15 cellular contexts compared by ENCODE assay signal in genomic region chr9:96603305-96604004, GRCh38. TPM values are rescaled to one million over a fixed set of nuclear protein-coding genes. Genes with fewer than 3 reads are reported as not detected.
DNase-seq lines count a peak whose midpoint lies in the region; ATAC-seq and TF ChIP-seq lines count a peak whose summit lies in the region.
"Had no signal": no experiment of that assay in that cellular context is flagged by ENCODE, and none has a peak within 500 bp of the region (broad histone marks: within the 10 kb centered on the region; RNA-seq: fewer than 3 reads in every experiment).

No MANE protein-coding gene starts in this region.

- TF ChIP-seq CTCF in astrocyte of the spinal cord (IDR thresholded peaks at IDR 0.05; ENCODE audit: low read depth, low read length) (no peak), left ventricle myocardium inferior (IDR thresholded peaks at IDR 0.05; ENCODE audit: borderline replicate concordance) (no peak), retinal pigment epithelial cell (conservative IDR thresholded peaks at IDR 0.05; ENCODE audit: low read depth, low read length) (no peak), mucosa of descending colon (IDR thresholded peaks at IDR 0.05) (no peak)

- intact Hi-C loops in left ventricle myocardium inferior (cut with micrococcal nuclease): no loop called here
- intact Hi-C loops in mucosa of descending colon (cut with DNase I, micrococcal nuclease): no loop called here

- in situ Hi-C loops in astrocyte of the spinal cord (cut with HindIII; ENCODE audit: low sequenced_read_pairs): no loop called here

- H3K4me3 ChIP-seq in astrocyte of the spinal cord (ENCODE audit: low read depth, low read length): no peak overlapping the region
- H3K4me3 ChIP-seq in left ventricle myocardium inferior: peak overlapping the region; percentile 33
- peak overlapping the region; percentile 26 for H3K4me3 ChIP-seq in retinal pigment epithelial cell (ENCODE audit: low read length)
- no peak overlapping the region for H3K4me3 ChIP-seq in mucosa of descending colon
- H3K4me3 ChIP-seq: SK-N-MC had no signal

- no peaks in the 10 kb centered on the region for H3K9me3 ChIP-seq in left ventricle myocardium inferior (replicated peaks)
- no peaks in the 10 kb centered on the region for H3K9me3 ChIP-seq in mucosa of descending colon

- peaks cover 40% of the 10 kb centered on the region for H3K4me1 ChIP-seq in left ventricle myocardium inferior
- H3K4me1 ChIP-seq in mucosa of descending colon (ENCODE audit: low read depth): no peaks in the 10 kb centered on the region

- peak overlapping the region; percentile 74 for H3K27ac ChIP-seq in left ventricle myocardium inferior (replicated peaks)
- H3K27ac ChIP-seq: SK-N-MC had no signal

- no peaks in the 10 kb centered on the region for H3K36me3 ChIP-seq in left ventricle myocardium inferior
- no peaks in the 10 kb centered on the region for H3K36me3 ChIP-seq in mucosa of descending colon (ENCODE audit: low read depth)

- H3K27me3 ChIP-seq in left ventricle myocardium inferior (ENCODE audit: low read depth): no peaks in the 10 kb centered on the region
- H3K27me3 ChIP-seq: dorsolateral prefrontal cortex had no signal

- no peak; the same call in 2 of the 3 replicates for ATAC-seq in SK-N-SH treated with all-trans-retinoic acid at 6 μM for 48 hours
- ATAC-seq in mucosa of descending colon: no peak
- ATAC-seq: activated CD8-positive, alpha-beta T cell treated with anti-CD3 and anti-CD28 coated beads, Interleukin-2, amount 10 ng/mL, durations not matched to agents 7 days and 5 days; activated T-helper 17 cell treated with anti-CD3 and anti-CD28 coated beads, Interleukin-2, amount 50 U/mL, for 72 hours; stimulated activated effector memory CD8-positive, alpha-beta T cell treated with anti-CD3 and anti-CD28 coated beads, Interleukin-12 subunit alpha, Interleukin-12 subunit beta, amount 100 ng/mL, for 72 hours had no signal

- DNase-seq in AG20443 (ENCODE audit: low spot score): peak; percentile 34
- DNase-seq in astrocyte of the spinal cord (ENCODE audit: low read depth, low spot score): peak; percentile 38
- DNase-seq in left ventricle myocardium inferior: no peak
- DNase-seq in retinal pigment epithelial cell (ENCODE audit: low read depth): peak; percentile 76
- no peak for DNase-seq in mucosa of descending colon
- DNase-seq in RPMI8226: no peak
- no peak for DNase-seq in NCI-H2227 treated with DMSO at 0.1 percent for 48 hours (lab: John Stamatoyannopoulos, UW)
- DNase-seq: activated CD8-positive, alpha-beta T cell treated with anti-CD3 and anti-CD28 coated beads, Interleukin-2, amount 10 ng/mL, durations not matched to agents 7 days and 5 days; dorsolateral prefrontal cortex; GF-D8; immature natural killer cell had no signal

TF ChIP-seq in SK-N-SH treated with all-trans-retinoic acid at 6 μM for 48 hours, 23 proteins besides CTCF, POLR2A, EP300 and RAD21:
- TF ChIP-seq PATZ1 (CRISPR knock-in tag; IDR thresholded peaks at IDR 0.05; ENCODE audit: borderline replicate concordance): no peak
- TF ChIP-seq TSHZ2 (CRISPR knock-in tag; IDR thresholded peaks at IDR 0.05): no peak
- TF ChIP-seq ESRRG (CRISPR knock-in tag; IDR thresholded peaks at IDR 0.05): no peak
- no peak for TF ChIP-seq CREB5 (CRISPR knock-in tag; IDR thresholded peaks at IDR 0.05; ENCODE audit: low read depth)
TF ChIP-seq in SK-N-SH treated with all-trans-retinoic acid at 6 μM for 48 hours: peak in this region for 0.

RNA-seq across cellular contexts. Expression of gene CDC14B, which starts 16.2 kb away (rescaled TPM):
- 26.4 TPM for total RNA-seq in left ventricle myocardium inferior
- 10 to 100 TPM; 14.2 to 21.2 (median 16.2) TPM for total RNA-seq in mucosa of descending colon

RNA-seq across cellular contexts. Expression of gene PRXL2C, which starts 51.7 kb away (rescaled TPM):
- total RNA-seq in left ventricle myocardium inferior: 26.8 TPM
- total RNA-seq in mucosa of descending colon: 10 to 100 TPM in 1 of 3 donors, 1 to 10 TPM in 2; 2.5 to 15.1 (median 8.8) TPM

Comparison
In these comparisons a context has a peak if more than half of its experiments do, and no peak if none do; other contexts are left out.
1. DNase-seq: peak in AG20443 (single experiment), astrocyte of the spinal cord (single experiment) and retinal pigment epithelial cell (single experiment); none in left ventricle myocardium inferior (single experiment), mucosa of descending colon (0 of 3), RPMI8226 (single experiment) and NCI-H2227 treated with DMSO at 0.1 percent for 48 hours (single experiment).
2. H3K4me3 ChIP-seq: peak in left ventricle myocardium inferior (single experiment) and retinal pigment epithelial cell (single experiment); none in astrocyte of the spinal cord (single experiment) and mucosa of descending colon (single experiment).